8 cellular contexts compared by ENCODE assay signal in genomic region chr11:123654566-123655081, GRCh38. TPM values are rescaled to one million over a fixed set of nuclear protein-coding genes. Genes with fewer than 3 reads are reported as not detected.
DNase-seq lines count a peak whose midpoint lies in the region; ATAC-seq, FAIRE-seq and TF ChIP-seq lines count a peak whose summit lies in the region.

A gene with protein sequence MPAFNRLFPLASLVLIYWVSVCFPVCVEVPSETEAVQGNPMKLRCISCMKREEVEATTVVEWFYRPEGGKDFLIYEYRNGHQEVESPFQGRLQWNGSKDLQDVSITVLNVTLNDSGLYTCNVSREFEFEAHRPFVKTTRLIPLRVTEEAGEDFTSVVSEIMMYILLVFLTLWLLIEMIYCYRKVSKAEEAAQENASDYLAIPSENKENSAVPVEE (minus strand): TSS chr11:123654624. CDS start chr11:123653801, 823 bp downstream.

- H3K27ac ChIP-seq in Panc1 (ENCODE audit: low read length) (no peak within 1 kb of the TSS), caudate nucleus (ENCODE audit: low read depth, low read length) (peak within 1 kb of the TSS; percentile 16), gastrocnemius medialis (peak within 1 kb of the TSS; percentile 85 to 95 (median 90))

- BruUV-seq in Panc1 (replicated peaks; lab: Mats Ljungman, UMichigan), result no TSS peak

- no peaks in the 10 kb centered on the region for H3K36me3 ChIP-seq in Panc1 (ENCODE audit: control insufficient read depth, insufficient read depth, low read length)
- H3K36me3 ChIP-seq in gastrocnemius medialis, result no peaks in the 10 kb centered on the region

- H3K27me3 ChIP-seq in Panc1 (ENCODE audit: control insufficient read depth, insufficient read depth, low read length) (peaks cover 32% of the 10 kb centered on the region), gastrocnemius medialis (no peaks in the 10 kb centered on the region)

- ATAC-seq in Panc1, result peak; percentile 98
- peak; percentile 76 to 80 for ATAC-seq in gastrocnemius medialis
- ATAC-seq in HG03460 (IDR thresholded peaks at IDR 0.05; ENCODE audit: unreplicated experiment), result no peak

- H3K4me3 ChIP-seq in Panc1 (ENCODE audit: low read depth in 2 of 2, low read length in 2 of 2) (peak within 1 kb of the TSS; percentile 55 to 69), gastrocnemius medialis (peak within 1 kb of the TSS; percentile 68 to 94 (median 72))

- in situ Hi-C loops in Panc1 (cut with HindIII; ENCODE audit: low pct_unique_long_range_greater_than_20kb, low sequenced_read_pairs), result no loop called here
- in situ Hi-C loops in gastrocnemius medialis (cut with MboI; ENCODE audit: low sequenced_read_pairs in 4 of 4), result no loop called here

- POLR2A ChIA-PET in Panc1 (lab: Charles Lee), result no interaction called here

- H3K9me3 ChIP-seq in Panc1 (ENCODE audit: control insufficient read depth, insufficient read depth, low read depth, low read length), result no peaks in the 10 kb centered on the region
- no peaks in the 10 kb centered on the region for H3K9me3 ChIP-seq in gastrocnemius medialis

- CTCF ChIA-PET in Panc1 (lab: Charles Lee), result no interaction called here

- H3K4me1 ChIP-seq in Panc1 (ENCODE audit: control insufficient read depth, insufficient read depth, low read length), result no peaks in the 10 kb centered on the region; the same call in 1 of the 2 replicates
- H3K4me1 ChIP-seq in gastrocnemius medialis, result peaks cover 26 to 36% of the 10 kb centered on the region in 2 donors

- no peak for FAIRE-seq in HTR-8/SVneo (lab: Jason Lieb, UNC)

- DNase-seq in DMS79 (lab: John Stamatoyannopoulos, UW), result peak; percentile 77
- DNase-seq in HTR-8/SVneo (ENCODE audit: insufficient read length, low spot score), result peak; percentile 74
- peak; percentile 10 for DNase-seq in Panc1 (ENCODE audit: low read depth, low spot score)
- peak in 45 of 61 donors; percentile 19 to 83 (median 48) for DNase-seq in caudate nucleus (lab: John Stamatoyannopoulos, UW)
- DNase-seq in iPS-NIHi7 (ENCODE audit: extremely low spot score), result peak; percentile 96
- DNase-seq in gastrocnemius medialis, result peak; percentile 65 to 69
- DNase-seq in SKM-1 (lab: John Stamatoyannopoulos, UW; ENCODE audit: unreplicated experiment), result no peak

- TF ChIP-seq POLR2A in gastrocnemius medialis (IDR thresholded peaks at IDR 0.05), result peak; percentile 53 to 68

- intact Hi-C loops in Panc1 (cut with micrococcal nuclease; ENCODE audit: unreplicated experiment) (no loop called here), gastrocnemius medialis (cut with DNase I; ENCODE audit: low total_unique reads) (loop anchor here (2.0 kb wide), 1 partner anchor 14 kb away; no protein-coding TSS in a partner anchor)

- no peak for TF ChIP-seq CTCF in Panc1 (IDR thresholded peaks at IDR 0.05)
- TF ChIP-seq CTCF in gastrocnemius medialis (IDR thresholded peaks at IDR 0.05 in 4 of 5, conservative IDR thresholded peaks at IDR 0.05 in 1 of 5), result no peak

RNA-seq across cellular contexts. Expression of the gene that starts here (rescaled TPM):
- 0.10 TPM for total RNA-seq in Panc1 (2021; ENCODE audit: unreplicated experiment)
- polyA plus RNA-seq in Panc1 (2012; ENCODE audit: insufficient read length), result not detected
- total RNA-seq in gastrocnemius medialis, result 10 to 100 TPM in 1 of 4 donors, 1 to 10 TPM in 3; 3.0 to 10.5 (median 4.9) TPM

Comparison
In these comparisons a context has a peak if more than half of its experiments do, and no peak if none do; other contexts are left out.
1. Peak in DNase-seq, ATAC-seq and H3K4me3 ChIP-seq in Panc1; RNA of the gene not detected or under 1 TPM.